Comparison of ENCODE assay signal across 1 cellular context in genomic region chr12:70839544-70839943, GRCh38.
TF ChIP-seq lines count a peak whose summit lies in the region.

No MANE protein-coding gene starts in this region.

TF ChIP-seq in H1, 55 proteins besides CTCF, POLR2A, EP300 and RAD21:
- TF ChIP-seq MAFK (IDR thresholded peaks at IDR 0.05; ENCODE audit: low read depth, low read length) (no peak), CREB1 (IDR thresholded peaks at IDR 0.05) (no peak), CTBP2 (IDR thresholded peaks at IDR 0.05; ENCODE audit: borderline replicate concordance, insufficient read depth, insufficient read length, low read length) (no peak), RFX5 (IDR thresholded peaks at IDR 0.05; ENCODE audit: borderline replicate concordance, low read depth, low read length) (no peak), CEBPB (IDR thresholded peaks at IDR 0.05; ENCODE audit: low read depth, low read length) (no peak), NANOG (IDR thresholded peaks at IDR 0.05; ENCODE audit: insufficient read depth, low read depth, low read length, poor library complexity, severe bottlenecking) (no peak), JUN (IDR thresholded peaks at IDR 0.05; ENCODE audit: low read depth, low read length) (no peak), POU5F1 (IDR thresholded peaks at IDR 0.05; ENCODE audit: low read depth, low read length) (no peak), ATF3 (IDR thresholded peaks at IDR 0.05; ENCODE audit: insufficient read depth, low read depth, low read length) (no peak), SP2 (IDR thresholded peaks at IDR 0.05; ENCODE audit: low read length) (no peak), SUZ12 (IDR thresholded peaks at IDR 0.05; ENCODE audit: low read length) (no peak), RBBP5 (IDR thresholded peaks at IDR 0.05; ENCODE audit: borderline replicate concordance, low read depth, low read length) (no peak), ASH2L (IDR thresholded peaks at IDR 0.05; ENCODE audit: low read length) (no peak), USF2 (IDR thresholded peaks at IDR 0.05; ENCODE audit: low read length) (no peak), TAF7 (optimal IDR thresholded peaks at IDR 0.05; ENCODE audit: borderline replicate concordance, low read depth, low read length) (no peak), YY1 (IDR thresholded peaks at IDR 0.05; ENCODE audit: low read depth, low read length) (no peak), KDM4A (IDR thresholded peaks at IDR 0.05; ENCODE audit: low read depth, low read length, severe bottlenecking) (no peak), MAX (IDR thresholded peaks at IDR 0.05) (no peak)
TF ChIP-seq in H1: peak in this region for 0.
